In the genomic region with DNA sequence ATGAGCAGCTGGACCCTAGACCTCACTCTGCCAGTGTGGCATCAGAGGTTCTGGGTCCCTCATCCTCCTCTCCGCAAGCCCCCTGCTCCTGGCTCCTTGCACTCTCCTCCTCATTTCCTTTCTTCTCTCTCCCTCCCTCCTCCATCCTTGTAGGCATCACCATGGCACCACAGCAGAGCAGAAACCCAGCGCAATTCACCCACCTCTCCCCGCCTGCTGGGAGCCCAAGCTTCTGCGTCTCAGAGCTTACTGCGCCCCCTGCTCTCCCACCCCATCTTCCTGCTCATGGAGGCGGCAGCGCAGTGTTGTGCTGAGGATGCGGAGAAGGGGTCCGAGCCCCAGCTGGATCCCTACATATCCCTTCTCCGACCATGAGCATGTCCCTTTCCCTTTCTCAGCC, we compare ENCODE assay signal across 24 cellular contexts. TPM values are rescaled to one million over a fixed set of nuclear protein-coding genes. Genes with fewer than 3 reads are reported as not detected.
"Had no signal": no experiment of that assay in that cellular context is flagged by ENCODE, and none has a peak within 500 bp of the region (broad histone marks: within the 10 kb centered on the region; RNA-seq: fewer than 3 reads in every experiment).

No MANE protein-coding gene starts in this region.

- DNase-seq: activated CD4-positive, alpha-beta T cell treated with anti-CD3 and anti-CD28 coated beads, Interleukin-2, amount 10 ng/mL, durations not matched to agents 7 days and 5 days; activated CD4-positive, CD25-positive, alpha-beta regulatory T cell treated with anti-CD3 and anti-CD28 coated beads, Interleukin-2, amount 50 U/mL, for 72 hours; activated CD8-positive, alpha-beta T cell treated with anti-CD3 and anti-CD28 coated beads for 36 hours; activated gamma-delta T cell treated with Interleukin-2 at 50 U/mL for 16 hours; brain microvascular endothelial cell; colonic mucosa; esophagus squamous epithelium; naive thymus-derived CD4-positive, alpha-beta T cell; stimulated activated CD4-positive, alpha-beta T cell treated with anti-CD3 and anti-CD28 coated beads, Interleukin-4, amount 100 ng/mL, for 4 hours; stimulated activated naive CD8-positive, alpha-beta T cell treated with anti-CD3 and anti-CD28 coated beads, Interleukin-15, amount 100 ng/mL, for 72 hours; T-helper 1 cell; transverse colon; WERI-Rb-1 had no signal

- H3K36me3 Mint-ChIP-seq: activated naive CD4-positive, alpha-beta T cell treated with anti-CD3 and anti-CD28 coated beads, Interleukin-2, amount 50 U/mL, for 24 hours; naive thymus-derived CD4-positive, alpha-beta T cell; neural progenitor cell had no signal

- ATAC-seq: activated CD8-positive, alpha-beta T cell treated with anti-CD3 and anti-CD28 coated beads for 36 hours; gastroesophageal sphincter; left lobe of liver; naive thymus-derived CD4-positive, alpha-beta T cell; stimulated activated naive CD8-positive, alpha-beta T cell treated with anti-CD3 and anti-CD28 coated beads, Interleukin-15, amount 100 ng/mL, for 72 hours had no signal

- H3K9me3 ChIP-seq: colonic mucosa, esophagus squamous epithelium, gastroesophageal sphincter, right atrium auricular region, suprapubic skin, transverse colon had no signal

- H3K27ac ChIP-seq: brain microvascular endothelial cell, colonic mucosa, esophagus squamous epithelium, gastroesophageal sphincter, neural progenitor cell, right atrium auricular region, suprapubic skin, transverse colon, WERI-Rb-1 had no signal

- H3K4me3 ChIP-seq: colonic mucosa, esophagus squamous epithelium, gastroesophageal sphincter, lung, neural progenitor cell, right atrium auricular region, suprapubic skin, transverse colon had no signal

- H3K4me1 ChIP-seq: colonic mucosa had no signal

- H3K36me3 ChIP-seq: brain microvascular endothelial cell, colonic mucosa, esophagus squamous epithelium, gastroesophageal sphincter, neural progenitor cell, right atrium auricular region, suprapubic skin, transverse colon, WERI-Rb-1 had no signal

- H3K4me3 Mint-ChIP-seq: activated CD4-positive, alpha-beta T cell treated with anti-CD3 and anti-CD28 coated beads, Interleukin-2, amount 10 ng/mL, durations not matched to agents 7 days and 5 days; activated CD8-positive, alpha-beta T cell treated with anti-CD3 and anti-CD28 coated beads for 36 hours; activated naive CD4-positive, alpha-beta T cell treated with anti-CD3 and anti-CD28 coated beads, Interleukin-2, amount 50 U/mL, for 24 hours; central memory CD8-positive, alpha-beta T cell; stimulated activated naive CD8-positive, alpha-beta T cell treated with anti-CD3 and anti-CD28 coated beads, Interleukin-15, amount 100 ng/mL, for 72 hours had no signal

- H3K27ac Mint-ChIP-seq: activated CD8-positive, alpha-beta T cell treated with anti-CD3 and anti-CD28 coated beads for 36 hours; activated naive CD4-positive, alpha-beta T cell treated with anti-CD3 and anti-CD28 coated beads, Interleukin-2, amount 50 U/mL, for 24 hours; naive thymus-derived CD4-positive, alpha-beta T cell; neural progenitor cell; progenitor cell of endocrine pancreas; stimulated activated naive CD8-positive, alpha-beta T cell treated with anti-CD3 and anti-CD28 coated beads, Interleukin-15, amount 100 ng/mL, for 72 hours had no signal

- H3K9me3 Mint-ChIP-seq: activated CD4-positive, alpha-beta T cell treated with anti-CD3 and anti-CD28 coated beads, Interleukin-2, amount 10 ng/mL, durations not matched to agents 7 days and 5 days; activated CD8-positive, alpha-beta T cell treated with anti-CD3 and anti-CD28 coated beads for 36 hours; activated naive CD4-positive, alpha-beta T cell treated with anti-CD3 and anti-CD28 coated beads, Interleukin-2, amount 50 U/mL, for 24 hours; central memory CD8-positive, alpha-beta T cell; stimulated activated naive CD8-positive, alpha-beta T cell treated with anti-CD3 and anti-CD28 coated beads, Interleukin-15, amount 100 ng/mL, for 72 hours had no signal

RNA-seq across cellular contexts. Expression of a gene that starts 1.7 kb away (rescaled TPM):
- total RNA-seq: activated CD4-positive, alpha-beta T cell treated with anti-CD3 and anti-CD28 coated beads, Interleukin-2, amount 10 ng/mL, durations not matched to agents 7 days and 5 days; activated CD8-positive, alpha-beta T cell treated with anti-CD3 and anti-CD28 coated beads for 36 hours; aorta; kidney epithelial cell; left lobe of liver; naive thymus-derived CD4-positive, alpha-beta T cell; right atrium auricular region had no signal
